8 cellular contexts compared by ENCODE assay signal in genomic region chr6:148700713-148701392, GRCh38. TPM values are rescaled to one million over a fixed set of nuclear protein-coding genes. Genes with fewer than 3 reads are reported as not detected.
A peak's percentile ranks its signal among the peaks of the same experiment; 100 is the strongest.
DNase-seq lines count a peak whose midpoint lies in the region; ATAC-seq, FAIRE-seq and TF ChIP-seq lines count a peak whose summit lies in the region.

No MANE protein-coding gene starts in this region.

- H3K4me2 ChIP-seq in BLaER1 treated with 17β-estradiol and CSF1 and Interleukin-3, amounts not matched to agents 10 nM and 100 nM, result peak overlapping the region; percentile 67 to 97 (median 85)

- H3K27ac Mint-ChIP-seq in T-helper 1 cell treated with Interleukin-12 subunit alpha and Interleukin-12 subunit beta and Interleukin-4 antibody, amounts not matched to agents 30 μg/mL and 1 μg/mL, for 36 hours, result peak overlapping the region; percentile 46

- no peaks in the 10 kb centered on the region for H3K36me3 ChIP-seq in BLaER1 treated with 17β-estradiol and CSF1 and Interleukin-3, amounts not matched to agents 10 nM and 100 nM
- no peaks in the 10 kb centered on the region for H3K36me3 ChIP-seq in pancreas

- intact Hi-C loops in pancreas (cut with DNase I), result no loop called here

- H3K36me3 Mint-ChIP-seq in T-helper 1 cell treated with Interleukin-12 subunit alpha and Interleukin-12 subunit beta and Interleukin-4 antibody, amounts not matched to agents 30 μg/mL and 1 μg/mL, for 36 hours (ENCODE audit: low read depth), result peaks cover 5% of the 10 kb centered on the region

- H3K27me3 Mint-ChIP-seq in T-helper 1 cell treated with Interleukin-12 subunit alpha and Interleukin-12 subunit beta and Interleukin-4 antibody, amounts not matched to agents 30 μg/mL and 1 μg/mL, for 36 hours (ENCODE audit: low read depth), result peaks cover 23% of the 10 kb centered on the region

- WGBS in pancreas, 2 donors, result 6 to 10% methylated on average over 9 of the region's 9 CpGs

- H3K4me1 ChIP-seq in BLaER1 treated with 17β-estradiol and CSF1 and Interleukin-3, amounts not matched to agents 10 nM and 100 nM, result peaks cover 12 to 33% (median 18%) of the 10 kb centered on the region in 10 experiments
- peaks cover 0 to 8% (median 7%) of the 10 kb centered on the region in 3 donors for H3K4me1 ChIP-seq in pancreas

- H3K4me3 ChIP-seq in BLaER1 treated with 17β-estradiol and CSF1 and Interleukin-3, amounts not matched to agents 10 nM and 100 nM, result peak overlapping the region in 9 of 10 experiments; percentile 12 to 55 (median 44); a peak in 14 of 20 replicates
- H3K4me3 ChIP-seq in pancreas, result peak overlapping the region in 2 of 4 donors; percentile 34 to 46

- H3K4me1 Mint-ChIP-seq in T-helper 1 cell treated with Interleukin-12 subunit alpha and Interleukin-12 subunit beta and Interleukin-4 antibody, amounts not matched to agents 30 μg/mL and 1 μg/mL, for 36 hours (ENCODE audit: low read depth), result peaks cover 8% of the 10 kb centered on the region

- H3K4me3 Mint-ChIP-seq in T-helper 1 cell treated with Interleukin-12 subunit alpha and Interleukin-12 subunit beta and Interleukin-4 antibody, amounts not matched to agents 30 μg/mL and 1 μg/mL, for 36 hours, result peak overlapping the region; percentile 90

- no peaks in the 10 kb centered on the region for H4K20me1 ChIP-seq in BLaER1 treated with 17β-estradiol and CSF1 and Interleukin-3, amounts not matched to agents 10 nM and 100 nM

- ATAC-seq in GM19023 (IDR thresholded peaks at IDR 0.05; ENCODE audit: unreplicated experiment), result peak; percentile 78
- peak; percentile 92 for ATAC-seq in HG03280 (IDR thresholded peaks at IDR 0.05; ENCODE audit: unreplicated experiment)
- ATAC-seq in pancreas, result peak; percentile 43 to 91 (median 79)

- H3K9me3 Mint-ChIP-seq in T-helper 1 cell treated with Interleukin-12 subunit alpha and Interleukin-12 subunit beta and Interleukin-4 antibody, amounts not matched to agents 30 μg/mL and 1 μg/mL, for 36 hours, result peaks cover 10% of the 10 kb centered on the region

- no peak for TF ChIP-seq CTCF in pancreas (IDR thresholded peaks at IDR 0.05)

- H3K9ac ChIP-seq in BLaER1 treated with 17β-estradiol and CSF1 and Interleukin-3, amounts not matched to agents 10 nM and 100 nM, result peak overlapping the region; percentile 27 to 73 (median 59); a peak in 20 of 22 replicates

- H3K9me3 ChIP-seq in BLaER1 treated with 17β-estradiol and CSF1 and Interleukin-3, amounts not matched to agents 10 nM and 100 nM (replicated peaks in 1 of 11), result peaks cover 16 to 32% (median 25%) of the 10 kb centered on the region in 11 experiments
- no peaks in the 10 kb centered on the region for H3K9me3 ChIP-seq in pancreas

- no peaks in the 10 kb centered on the region for H3K27me3 ChIP-seq in BLaER1 treated with 17β-estradiol and CSF1 and Interleukin-3, amounts not matched to agents 10 nM and 100 nM
- no peaks in the 10 kb centered on the region for H3K27me3 ChIP-seq in pancreas

- peak; percentile 67 for DNase-seq in fibroblast of peridontal ligament (ENCODE audit: extremely low read depth)
- DNase-seq in pancreas, result no peak
- DNase-seq in activated effector memory CD4-positive, alpha-beta T cell treated with Interleukin-2 at 50 U/mL for 16 hours, result no peak
- DNase-seq in inferior parietal cortex (ENCODE audit: extremely low spot score), result no peak

- H3K27ac ChIP-seq in BLaER1 treated with 17β-estradiol and CSF1 and Interleukin-3, amounts not matched to agents 10 nM and 100 nM, result peak overlapping the region in 10 of 11 experiments; percentile 27 to 61 (median 58); a peak in 20 of 22 replicates
- H3K27ac ChIP-seq in pancreas, result peak overlapping the region in 2 of 4 donors; percentile 4 to 12

- FAIRE-seq in pancreas (lab: Jason Lieb, UNC), result no peak

RNA-seq across cellular contexts. Expression of gene UST, which starts 46.0 kb away (rescaled TPM):
- total RNA-seq in pancreas, result 10 to 100 TPM in 4 of 6 donors, 1 to 10 TPM in 2; 3.8 to 20.9 (median 12.0) TPM
- polyA plus RNA-seq in pancreas, result 1 to 10 TPM; 3.7 to 4.3 TPM
